ENCODE assay signal across 14 cellular contexts in the genomic region with DNA sequence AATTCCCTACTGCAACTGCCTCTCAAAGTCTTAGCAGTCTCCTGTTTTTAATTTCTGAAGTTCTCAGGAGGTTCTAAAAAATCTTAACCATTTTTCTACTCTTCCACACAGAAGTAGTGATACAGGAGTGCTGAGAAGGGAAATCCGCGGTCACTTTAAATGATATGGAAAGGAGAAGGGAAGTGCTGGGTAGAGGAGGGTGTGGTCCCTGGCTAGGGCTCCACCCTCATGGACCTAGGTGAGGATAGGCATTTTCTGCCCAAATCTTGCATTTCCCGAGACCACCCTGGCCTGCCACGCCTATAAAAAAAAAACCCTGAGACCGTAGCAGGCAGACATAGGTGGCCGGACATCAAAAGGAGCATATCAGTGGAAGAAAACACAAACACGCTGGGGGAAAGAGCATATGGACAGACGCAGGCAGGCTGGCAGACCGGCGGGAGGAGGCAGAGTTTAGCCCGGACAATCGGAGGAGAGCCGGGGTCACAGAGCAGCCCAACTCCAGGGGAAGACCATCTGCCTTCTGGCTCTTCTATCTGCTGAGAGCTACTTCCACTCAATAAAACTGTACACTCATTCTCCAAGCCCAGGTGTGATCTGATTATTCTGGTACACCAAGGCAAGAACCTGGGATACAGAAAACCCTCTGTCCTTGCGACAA.
A peak's percentile ranks its signal among the peaks of the same experiment; 100 is the strongest.
DNase-seq lines count a peak whose midpoint lies in the region; ATAC-seq and TF ChIP-seq lines count a peak whose summit lies in the region.
"Had no signal": no experiment of that assay in that cellular context is flagged by ENCODE, and none has a peak within 500 bp of the region (broad histone marks: within the 10 kb centered on the region; RNA-seq: fewer than 3 reads in every experiment).

No MANE protein-coding gene starts in this region.

- ATAC-seq in WTC11 (peak; percentile 65), GM18867 (IDR thresholded peaks at IDR 0.05; ENCODE audit: unreplicated experiment) (no peak)
- no peak for ATAC-seq in effector memory CD8-positive, alpha-beta T cell (replicated peaks)
- ATAC-seq: A549, HCT116 had no signal

- H3K4me1 ChIP-seq in HUES6 (ENCODE audit: control insufficient read depth, insufficient read depth, low read length) = peaks cover 10% of the 10 kb centered on the region
- H3K4me1 ChIP-seq in neuronal stem cell (ENCODE audit: control insufficient read depth in 2 of 2, insufficient read depth in 1 of 2, low read depth in 1 of 2, low read length in 2 of 2) = no peaks in the 10 kb centered on the region
- H3K4me1 ChIP-seq: A549, BE2C had no signal

- no peak overlapping the region for H3K27ac Mint-ChIP-seq in WTC11
- H3K27ac Mint-ChIP-seq in effector memory CD8-positive, alpha-beta T cell = no peak overlapping the region
- H3K27ac Mint-ChIP-seq: CD4-positive, alpha-beta memory T cell had no signal

- H3K27me3 Mint-ChIP-seq in WTC11 (ENCODE audit: low read depth) = no peaks in the 10 kb centered on the region
- H3K27me3 Mint-ChIP-seq in effector memory CD8-positive, alpha-beta T cell = no peaks in the 10 kb centered on the region
- H3K27me3 Mint-ChIP-seq: CD4-positive, alpha-beta memory T cell had no signal

- no peak overlapping the region for H2AK5ac ChIP-seq in neuronal stem cell (ENCODE audit: low read depth, low read length)

- no peak overlapping the region for H3K18ac ChIP-seq in neuronal stem cell (ENCODE audit: low read length)

- H2BK5ac ChIP-seq in neuronal stem cell (ENCODE audit: low read length) = no peak overlapping the region

- no peak overlapping the region for H2BK12ac ChIP-seq in neuronal stem cell (ENCODE audit: low read length)

- H3K36me3 Mint-ChIP-seq in WTC11 = no peaks in the 10 kb centered on the region
- H3K36me3 Mint-ChIP-seq in effector memory CD8-positive, alpha-beta T cell (ENCODE audit: insufficient read depth) = no peaks in the 10 kb centered on the region
- H3K36me3 Mint-ChIP-seq: CD4-positive, alpha-beta memory T cell had no signal

- no peak for TF ChIP-seq CTCF in WTC11 (IDR thresholded peaks at IDR 0.05)

- no peaks in the 10 kb centered on the region for H3K79me1 ChIP-seq in neuronal stem cell (ENCODE audit: low read depth, low read length)

- peaks cover 8% of the 10 kb centered on the region for H3K4me1 Mint-ChIP-seq in WTC11
- no peaks in the 10 kb centered on the region for H3K4me1 Mint-ChIP-seq in effector memory CD8-positive, alpha-beta T cell (ENCODE audit: low read depth in 2 of 2)
- H3K4me1 Mint-ChIP-seq: CD4-positive, alpha-beta memory T cell had no signal

- no peak overlapping the region for H2AFZ ChIP-seq in neuronal stem cell (ENCODE audit: low read length)

- POLR2A ChIA-PET in WTC11 (lab: Charles Lee) = no interaction called here

- H3K23ac ChIP-seq in neuronal stem cell (ENCODE audit: low read depth, low read length, poor library complexity) = no peak overlapping the region

- H3K27ac ChIP-seq in HUES6 (ENCODE audit: low read depth, low read length) = no peak overlapping the region
- H3K27ac ChIP-seq in neuronal stem cell (replicated peaks; ENCODE audit: low read length) = no peak overlapping the region
- H3K27ac ChIP-seq: A549, C4-2B had no signal

- CTCF ChIA-PET in WTC11 (lab: Charles Lee) = no interaction called here

- H2BK15ac ChIP-seq in neuronal stem cell (ENCODE audit: low read length) = no peak overlapping the region

- DNase-seq in H7 (no peak), WTC11 (ENCODE audit: low spot score) (no peak), neuronal stem cell (ENCODE audit: low spot score) (no peak), inferior parietal cortex (ENCODE audit: extremely low spot score) (no peak), NCI-H1436 (lab: John Stamatoyannopoulos, UW) (no peak)
- no peak for DNase-seq in effector memory CD8-positive, alpha-beta T cell
- DNase-seq: BE2C; CD4-positive, alpha-beta memory T cell; DMS79 had no signal

- H3K4me3 Mint-ChIP-seq in WTC11 = peak overlapping the region; percentile 64
- no peak overlapping the region for H3K4me3 Mint-ChIP-seq in effector memory CD8-positive, alpha-beta T cell
- H3K4me3 Mint-ChIP-seq: CD4-positive, alpha-beta memory T cell had no signal

- no peak overlapping the region for H3K14ac ChIP-seq in neuronal stem cell (ENCODE audit: low read length)

- no peak overlapping the region for H4K8ac ChIP-seq in neuronal stem cell (ENCODE audit: low read depth, low read length)

- H3K9ac ChIP-seq in HUES6 (ENCODE audit: low read length) (no peak overlapping the region), neuronal stem cell (ENCODE audit: low read depth, low read length, poor library complexity) (no peak overlapping the region)

- H3K9me3 ChIP-seq in HUES6 (ENCODE audit: control insufficient read depth, insufficient read depth, low read depth, low read length) = no peaks in the 10 kb centered on the region
- no peaks in the 10 kb centered on the region for H3K9me3 ChIP-seq in neuronal stem cell (replicated peaks in 1 of 2; ENCODE audit: control insufficient read depth in 2 of 2, insufficient read depth in 1 of 2, low read depth in 1 of 2, low read length in 2 of 2)
- H3K9me3 ChIP-seq: A549, BE2C had no signal

- WGBS in neuronal stem cell (ENCODE audit: extremely low coverage in 2 of 2, insufficient read length in 2 of 2, insufficient replicate concordance in 1 of 2), 2 donors = no CpG with 5 or more reads among the region's 14 CpGs

- H3K4me3 ChIP-seq in H7 (ENCODE audit: insufficient read depth, low read depth, low read length) = peak overlapping the region; percentile 36
- H3K4me3 ChIP-seq in HUES6 (ENCODE audit: low read depth, low read length) = peak overlapping the region; percentile 69
- no peak overlapping the region for H3K4me3 ChIP-seq in neuronal stem cell (ENCODE audit: low read length in 2 of 2)
- H3K4me3 ChIP-seq: A549 had no signal

- H3K27me3 ChIP-seq in H7 (ENCODE audit: control insufficient read depth, insufficient read depth, low read length) (no peaks in the 10 kb centered on the region), HUES6 (ENCODE audit: control insufficient read depth, insufficient read depth, low read length) (peaks cover 7% of the 10 kb centered on the region; the same call in 1 of the 2 replicates), neuronal stem cell (ENCODE audit: control insufficient read depth in 3 of 3, insufficient read depth in 3 of 3, low read depth in 1 of 3, low read length in 3 of 3) (no peaks in the 10 kb centered on the region)
- H3K27me3 ChIP-seq: BE2C had no signal

- no peaks in the 10 kb centered on the region for H3K9me3 Mint-ChIP-seq in WTC11
- H3K9me3 Mint-ChIP-seq in effector memory CD8-positive, alpha-beta T cell = no peaks in the 10 kb centered on the region

- H3K36me3 ChIP-seq in H7 (replicated peaks; ENCODE audit: control insufficient read depth, insufficient read depth, low read length) = no peaks in the 10 kb centered on the region
- H3K36me3 ChIP-seq in HUES6 (ENCODE audit: control insufficient read depth, insufficient read depth, low read length) = no peaks in the 10 kb centered on the region
- H3K36me3 ChIP-seq in neuronal stem cell (replicated peaks in 1 of 2; ENCODE audit: control insufficient read depth in 2 of 2, insufficient read depth in 2 of 2, low read length in 2 of 2) = no peaks in the 10 kb centered on the region
- H3K36me3 ChIP-seq: BE2C had no signal

- H4K91ac ChIP-seq in neuronal stem cell (ENCODE audit: low read depth, low read length, poor library complexity) = no peak overlapping the region

- peak overlapping the region; percentile 11 for H3K4me2 ChIP-seq in neuronal stem cell (ENCODE audit: insufficient read depth, low read length, poor library complexity, severe bottlenecking)
- H3K4me2 ChIP-seq: A549 had no signal

- H2BK120ac ChIP-seq in neuronal stem cell (ENCODE audit: low read depth, low read length) = no peak overlapping the region

- H3K4ac ChIP-seq in neuronal stem cell (ENCODE audit: low read length) = no peak overlapping the region

TF ChIP-seq in WTC11, 78 proteins besides CTCF, POLR2A, EP300 and RAD21 (continues in another document):
- TF ChIP-seq, protein P1, sequence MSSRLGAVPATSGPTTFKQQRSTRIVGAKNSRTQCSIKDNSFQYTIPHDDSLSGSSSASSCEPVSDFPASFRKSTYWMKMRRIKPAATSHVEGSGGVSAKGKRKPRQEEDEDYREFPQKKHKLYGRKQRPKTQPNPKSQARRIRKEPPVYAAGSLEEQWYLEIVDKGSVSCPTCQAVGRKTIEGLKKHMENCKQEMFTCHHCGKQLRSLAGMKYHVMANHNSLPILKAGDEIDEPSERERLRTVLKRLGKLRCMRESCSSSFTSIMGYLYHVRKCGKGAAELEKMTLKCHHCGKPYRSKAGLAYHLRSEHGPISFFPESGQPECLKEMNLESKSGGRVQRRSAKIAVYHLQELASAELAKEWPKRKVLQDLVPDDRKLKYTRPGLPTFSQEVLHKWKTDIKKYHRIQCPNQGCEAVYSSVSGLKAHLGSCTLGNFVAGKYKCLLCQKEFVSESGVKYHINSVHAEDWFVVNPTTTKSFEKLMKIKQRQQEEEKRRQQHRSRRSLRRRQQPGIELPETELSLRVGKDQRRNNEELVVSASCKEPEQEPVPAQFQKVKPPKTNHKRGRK (CRISPR knock-in tag; IDR thresholded peaks at IDR 0.05; ENCODE audit: borderline replicate concordance) = no peak
- TF ChIP-seq, protein P2, sequence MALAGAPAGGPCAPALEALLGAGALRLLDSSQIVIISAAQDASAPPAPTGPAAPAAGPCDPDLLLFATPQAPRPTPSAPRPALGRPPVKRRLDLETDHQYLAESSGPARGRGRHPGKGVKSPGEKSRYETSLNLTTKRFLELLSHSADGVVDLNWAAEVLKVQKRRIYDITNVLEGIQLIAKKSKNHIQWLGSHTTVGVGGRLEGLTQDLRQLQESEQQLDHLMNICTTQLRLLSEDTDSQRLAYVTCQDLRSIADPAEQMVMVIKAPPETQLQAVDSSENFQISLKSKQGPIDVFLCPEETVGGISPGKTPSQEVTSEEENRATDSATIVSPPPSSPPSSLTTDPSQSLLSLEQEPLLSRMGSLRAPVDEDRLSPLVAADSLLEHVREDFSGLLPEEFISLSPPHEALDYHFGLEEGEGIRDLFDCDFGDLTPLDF (CRISPR knock-in tag; IDR thresholded peaks at IDR 0.05) = no peak
- TF ChIP-seq, protein P3, sequence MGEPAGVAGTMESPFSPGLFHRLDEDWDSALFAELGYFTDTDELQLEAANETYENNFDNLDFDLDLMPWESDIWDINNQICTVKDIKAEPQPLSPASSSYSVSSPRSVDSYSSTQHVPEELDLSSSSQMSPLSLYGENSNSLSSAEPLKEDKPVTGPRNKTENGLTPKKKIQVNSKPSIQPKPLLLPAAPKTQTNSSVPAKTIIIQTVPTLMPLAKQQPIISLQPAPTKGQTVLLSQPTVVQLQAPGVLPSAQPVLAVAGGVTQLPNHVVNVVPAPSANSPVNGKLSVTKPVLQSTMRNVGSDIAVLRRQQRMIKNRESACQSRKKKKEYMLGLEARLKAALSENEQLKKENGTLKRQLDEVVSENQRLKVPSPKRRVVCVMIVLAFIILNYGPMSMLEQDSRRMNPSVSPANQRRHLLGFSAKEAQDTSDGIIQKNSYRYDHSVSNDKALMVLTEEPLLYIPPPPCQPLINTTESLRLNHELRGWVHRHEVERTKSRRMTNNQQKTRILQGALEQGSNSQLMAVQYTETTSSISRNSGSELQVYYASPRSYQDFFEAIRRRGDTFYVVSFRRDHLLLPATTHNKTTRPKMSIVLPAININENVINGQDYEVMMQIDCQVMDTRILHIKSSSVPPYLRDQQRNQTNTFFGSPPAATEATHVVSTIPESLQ (CRISPR knock-in tag; IDR thresholded peaks at IDR 0.05) = no peak
- TF ChIP-seq IRF2 (CRISPR knock-in tag; IDR thresholded peaks at IDR 0.05; ENCODE audit: borderline replicate concordance, low read depth) = no peak

Comparison
In these comparisons a context has a peak if more than half of its experiments do, and no peak if none do; other contexts are left out.
1. H3K4me3 ChIP-seq: peak in H7 (single experiment) and HUES6 (single experiment); none in neuronal stem cell (0 of 2).